ENCODE assay signal across 10 cellular contexts in genomic region chr20:32968833-32969241, GRCh38. TPM values are rescaled to one million over a fixed set of nuclear protein-coding genes. Genes with fewer than 3 reads are reported as not detected.
DNase-seq lines count a peak whose midpoint lies in the region; ATAC-seq lines count a peak whose summit lies in the region.
"Had no signal": no experiment of that assay in that cellular context is flagged by ENCODE, and none has a peak within 500 bp of the region (broad histone marks: within the 10 kb centered on the region; RNA-seq: fewer than 3 reads in every experiment).

No MANE protein-coding gene starts in this region.

- H3K27ac Mint-ChIP-seq in IgD-negative memory B cell (peak overlapping the region in 2 of 3 donors; percentile 17 to 88), immature natural killer cell (peak overlapping the region in 4 of 6 donors; percentile 5 to 71 (median 18))
- H3K27ac Mint-ChIP-seq in activated T-cell treated with anti-CD3 and anti-CD28 coated beads, Interleukin-2, amount 50 U/mL, for 24 hours: no peak overlapping the region

- H3K36me3 Mint-ChIP-seq in IgD-negative memory B cell (no peaks in the 10 kb centered on the region), immature natural killer cell (no peaks in the 10 kb centered on the region)
- H3K36me3 Mint-ChIP-seq in activated T-cell treated with anti-CD3 and anti-CD28 coated beads, Interleukin-2, amount 50 U/mL, for 24 hours (ENCODE audit: low read depth): peaks cover 3% of the 10 kb centered on the region

- H3K27me3 Mint-ChIP-seq in IgD-negative memory B cell (no peaks in the 10 kb centered on the region), immature natural killer cell (ENCODE audit: low read depth in 3 of 3) (peaks cover 2 to 9% (median 4%) of the 10 kb centered on the region in 3 donors)
- H3K27me3 Mint-ChIP-seq in activated T-cell treated with anti-CD3 and anti-CD28 coated beads, Interleukin-2, amount 50 U/mL, for 24 hours: no peaks in the 10 kb centered on the region

- H3K4me3 Mint-ChIP-seq in IgD-negative memory B cell (peak overlapping the region in 3 of 4 donors; percentile 6 to 79 (median 70)), immature natural killer cell (peak overlapping the region in 3 of 5 donors; percentile 1 to 72 (median 2))
- peak overlapping the region; percentile 1 for H3K4me3 Mint-ChIP-seq in activated T-cell treated with anti-CD3 and anti-CD28 coated beads, Interleukin-2, amount 50 U/mL, for 24 hours

- H3K4me1 Mint-ChIP-seq in IgD-negative memory B cell (peaks cover 16 to 39% (median 29%) of the 10 kb centered on the region in 3 donors), immature natural killer cell (peaks cover 49 to 50% of the 10 kb centered on the region in 2 donors)
- H3K4me1 Mint-ChIP-seq in activated T-cell treated with anti-CD3 and anti-CD28 coated beads, Interleukin-2, amount 50 U/mL, for 24 hours (ENCODE audit: low read depth): peaks cover 3% of the 10 kb centered on the region

- no peak for ATAC-seq in GM21529 (IDR thresholded peaks at IDR 0.05; ENCODE audit: unreplicated experiment)

- peak; percentile 66 for DNase-seq in activated T-cell treated with anti-CD3 and anti-CD28 coated beads, Interleukin-2, amount 50 U/mL, for 24 hours
- DNase-seq in immature natural killer cell (no peak), NCI-H774 (lab: John Stamatoyannopoulos, UW) (no peak), medulla oblongata (ENCODE audit: extremely low spot score) (no peak), NCI-H1436 (lab: John Stamatoyannopoulos, UW) (no peak)
- peak; percentile 32 for DNase-seq in stimulated activated naive CD4-positive, alpha-beta T cell treated with Interleukin-2 at 50 U/mL for 16 hours (lab: John Stamatoyannopoulos, UW)
- DNase-seq: aorta, NCI-H1694 treated with DMSO at 0.1 percent for 48 hours had no signal

- H3K9me3 Mint-ChIP-seq in IgD-negative memory B cell: peaks cover 0 to 3% (median 0%) of the 10 kb centered on the region in 3 donors
- no peaks in the 10 kb centered on the region for H3K9me3 Mint-ChIP-seq in activated T-cell treated with anti-CD3 and anti-CD28 coated beads, Interleukin-2, amount 50 U/mL, for 24 hours
- no peaks in the 10 kb centered on the region for H3K9me3 Mint-ChIP-seq in immature natural killer cell

RNA-seq across cellular contexts. Expression of gene SUN5, which starts 35.4 kb away (rescaled TPM):
- polyA plus RNA-seq in IgD-negative memory B cell (not detected), immature natural killer cell (not detected)
- polyA plus RNA-seq: aorta had no signal

RNA-seq across cellular contexts. Expression of gene BPIFB2, which starts 38.7 kb away (rescaled TPM):
- polyA plus RNA-seq in IgD-negative memory B cell (not detected), immature natural killer cell (not detected)
- polyA plus RNA-seq: aorta had no signal

Comparison
In these comparisons a context has a peak if more than half of its experiments do, and no peak if none do; other contexts are left out.
1. H3K4me3 Mint-ChIP-seq: peak in every context shown above with its lines; median percentile 70 in IgD-negative memory B cell; 2 in immature natural killer cell; 1 in activated T-cell treated with anti-CD3 and anti-CD28 coated beads, Interleukin-2, amount 50 U/mL, for 24 hours.
2. DNase-seq: peak in activated T-cell treated with anti-CD3 and anti-CD28 coated beads, Interleukin-2, amount 50 U/mL, for 24 hours (single experiment) and stimulated activated naive CD4-positive, alpha-beta T cell treated with Interleukin-2 at 50 U/mL for 16 hours (single experiment); none in immature natural killer cell (0 of 3), NCI-H774 (single experiment), medulla oblongata (single experiment) and NCI-H1436 (single experiment).